ENCODE assay signal across 7 cellular contexts in genomic region chr17:42928714-42929496, GRCh38. TPM values are rescaled to one million over a fixed set of nuclear protein-coding genes. Genes with fewer than 3 reads are reported as not detected.
DNase-seq lines count a peak whose midpoint lies in the region; ATAC-seq and TF ChIP-seq lines count a peak whose summit lies in the region.

No MANE protein-coding gene starts in this region.

- no peaks in the 10 kb centered on the region for H3K36me3 ChIP-seq in hepatocyte (replicated peaks; ENCODE audit: insufficient read depth, low read depth)
- H3K36me3 ChIP-seq in skeletal muscle tissue (ENCODE audit: control insufficient read depth in 3 of 3, insufficient read depth in 3 of 3, low read length in 3 of 3): no peaks in the 10 kb centered on the region

- H3K4me2 ChIP-seq in hepatocyte: no peak overlapping the region

- H3K9me3 ChIP-seq in hepatocyte (ENCODE audit: low read depth): no peaks in the 10 kb centered on the region
- H3K9me3 ChIP-seq in skeletal muscle tissue (ENCODE audit: control insufficient read depth in 3 of 3, low read length in 3 of 3): no peaks in the 10 kb centered on the region

- H3K4me3 ChIP-seq in hepatocyte (no peak overlapping the region), skeletal muscle tissue (ENCODE audit: low read length in 3 of 3) (no peak overlapping the region)

- no peaks in the 10 kb centered on the region for H4K20me1 ChIP-seq in hepatocyte (ENCODE audit: insufficient read depth, poor library complexity, severe bottlenecking)

- peaks cover 3% of the 10 kb centered on the region for H3K4me1 ChIP-seq in hepatocyte (ENCODE audit: insufficient read depth)
- H3K4me1 ChIP-seq in skeletal muscle tissue (ENCODE audit: control insufficient read depth in 3 of 3, insufficient read depth in 3 of 3, low read length in 3 of 3): peaks cover 4 to 9% (median 7%) of the 10 kb centered on the region in 3 donors

- H3K27me3 ChIP-seq in hepatocyte (no peaks in the 10 kb centered on the region), skeletal muscle tissue (ENCODE audit: control insufficient read depth in 3 of 3, insufficient read depth in 3 of 3, low read length in 3 of 3) (no peaks in the 10 kb centered on the region)

- peak overlapping the region in 1 of 3 donors; percentile 2 for H3K9ac ChIP-seq in skeletal muscle tissue (ENCODE audit: low read depth in 1 of 3, low read length in 3 of 3)

- H3K27ac ChIP-seq in angular gyrus (ENCODE audit: low read depth, low read length) (peak overlapping the region; percentile 2), hepatocyte (no peak overlapping the region), skeletal muscle tissue (ENCODE audit: low read depth, low read length) (peak overlapping the region; percentile 67)

- 68% methylated on average over 9 of the region's 9 CpGs for WGBS in hepatocyte (ENCODE audit: low lambda C conversion rate, missing lambda C conversion rate)

- no peaks in the 10 kb centered on the region for H3K9me2 ChIP-seq in hepatocyte (replicated peaks; ENCODE audit: insufficient read depth)

- DNase-seq in GM03348 (ENCODE audit: low spot score) (peak; percentile 85), OCI-M2 (lab: John Stamatoyannopoulos, UW; ENCODE audit: unreplicated experiment) (peak; percentile 40), hepatocyte (ENCODE audit: low spot score) (peak; percentile 76)

- H2AFZ ChIP-seq in hepatocyte: peak overlapping the region; percentile 11

- peak; percentile 47 for ATAC-seq in HG03175 (IDR thresholded peaks at IDR 0.05; ENCODE audit: unreplicated experiment)
- no peak for ATAC-seq in HG02938 (IDR thresholded peaks at IDR 0.05; ENCODE audit: unreplicated experiment)

- TF ChIP-seq CTCF in hepatocyte (IDR thresholded peaks at IDR 0.05; ENCODE audit: poor library complexity): peak; percentile 52

- no peaks in the 10 kb centered on the region for H3K79me2 ChIP-seq in hepatocyte

RNA-seq across cellular contexts. Expression of gene G6PC1, which starts 28.3 kb away (rescaled TPM):
- total RNA-seq in hepatocyte (14.2 and 18.2 TPM in 2 replicates), skeletal muscle tissue (not detected)
- 8.2 and 24.2 TPM in 2 replicates for polyA plus RNA-seq in hepatocyte

RNA-seq across cellular contexts. Expression of gene AARSD1, which starts 35.3 kb away (rescaled TPM):
- 16.9 and 25.8 TPM in 2 replicates for total RNA-seq in hepatocyte
- polyA plus RNA-seq in hepatocyte: 41.0 and 50.5 TPM in 2 replicates
- 31.8 TPM for total RNA-seq in skeletal muscle tissue

RNA-seq across cellular contexts. Expression of gene PTGES3L, which starts 51.0 kb away (rescaled TPM):
- 0.64 and 2.4 TPM in 2 replicates for total RNA-seq in hepatocyte
- polyA plus RNA-seq in hepatocyte: 0.40 and 0.73 TPM in 2 replicates
- 28.2 TPM for total RNA-seq in skeletal muscle tissue

RNA-seq across cellular contexts. Expression of gene RUNDC1, which starts 51.5 kb away (rescaled TPM):
- 8.0 and 11.4 TPM in 2 replicates for total RNA-seq in hepatocyte
- polyA plus RNA-seq in hepatocyte: 19.6 and 20.3 TPM in 2 replicates
- 6.8 TPM for total RNA-seq in skeletal muscle tissue

Comparison
In these comparisons a context has a peak if more than half of its experiments do, and no peak if none do; other contexts are left out.
1. RNA of gene G6PC1, which starts 28.3 kb away (total RNA-seq): 14.2 to 18.2 TPM in hepatocyte; not detected in skeletal muscle tissue (single experiment); every median in the first group is over 10 times any median in the second.
2. Peak in every context shown above with its lines, with median percentiles within 50 percentile points of each other: DNase-seq.